Comparison of ENCODE assay signal across 10 cellular contexts in the genomic region with DNA sequence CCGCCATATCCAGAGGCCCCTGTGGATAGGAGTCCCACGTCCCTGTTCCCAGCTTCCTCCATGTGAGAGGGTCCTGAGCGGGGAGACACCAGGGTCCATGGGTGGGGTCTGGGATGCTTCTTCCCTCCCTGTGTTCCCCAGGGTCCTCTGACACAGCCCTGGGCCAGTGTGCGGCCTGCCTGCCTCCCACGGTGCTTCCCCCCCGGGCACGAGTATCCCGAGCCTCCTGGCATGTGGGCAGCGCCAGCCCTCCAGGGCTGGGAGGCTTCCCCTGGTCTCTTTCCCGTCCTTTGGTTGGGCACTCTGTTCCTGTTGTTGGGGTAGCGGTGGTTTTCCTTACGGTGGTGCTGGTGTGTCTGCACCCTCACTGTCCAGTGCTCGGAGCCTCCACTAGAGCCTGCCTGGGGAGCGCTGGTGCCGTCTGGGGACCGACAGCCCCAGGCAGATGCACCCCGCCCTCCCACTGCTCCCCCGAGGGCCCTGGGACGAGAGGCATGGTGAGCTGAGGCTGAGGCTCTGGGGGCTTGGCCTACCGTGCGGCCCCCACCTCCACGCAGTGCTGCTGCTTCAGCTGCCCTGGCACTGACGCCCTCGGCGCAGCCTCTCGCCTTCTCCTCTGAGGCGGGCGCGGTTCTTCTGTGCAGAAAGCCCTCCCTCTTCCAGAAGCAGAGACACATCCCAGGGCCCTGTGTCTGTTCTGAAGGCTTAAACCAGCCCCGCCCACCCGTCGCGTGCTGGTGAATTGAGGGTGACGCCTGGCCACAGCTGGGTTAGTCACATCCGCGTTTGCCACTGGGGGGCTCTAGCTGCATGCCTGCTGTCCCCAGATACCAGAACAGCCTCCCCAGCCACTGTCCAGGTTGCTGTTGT. TPM values are rescaled to one million over a fixed set of nuclear protein-coding genes. Genes with fewer than 3 reads are reported as not detected.
A peak's percentile ranks its signal among the peaks of the same experiment; 100 is the strongest.
DNase-seq lines count a peak whose midpoint lies in the region; ATAC-seq, FAIRE-seq and TF ChIP-seq lines count a peak whose summit lies in the region.
"Had no signal": no experiment of that assay in that cellular context is flagged by ENCODE, and none has a peak within 500 bp of the region (broad histone marks: within the 10 kb centered on the region; RNA-seq: fewer than 3 reads in every experiment).

No MANE protein-coding gene starts in this region.

- no peaks in the 10 kb centered on the region for H3F3A ChIP-seq in GM23338 (replicated peaks; ENCODE audit: low read depth)

- intact Hi-C loops in A673 (cut with micrococcal nuclease; ENCODE audit: unreplicated experiment) (no loop called here), GM12878 (cut with micrococcal nuclease; ENCODE audit: unreplicated experiment) (no loop called here), lower lobe of right lung (cut with DNase I) (no loop called here), esophagus muscularis mucosa (cut with DNase I) (no loop called here)

- no peaks in the 10 kb centered on the region for H3K27me3 Mint-ChIP-seq in GM23338 (ENCODE audit: insufficient read depth, low read depth, poor library complexity)

- BruUV-seq in A673 (replicated peaks; lab: Mats Ljungman, UMichigan) (no TSS peak), GM12878 (replicated peaks; lab: Mats Ljungman, UMichigan) (no TSS peak)

- H3K9me3 Mint-ChIP-seq in GM23338 = no peaks in the 10 kb centered on the region; the same call in 2 of the 3 replicates

- FAIRE-seq in GM12878 (lab: Jason Lieb, UNC) = no peak
- FAIRE-seq: GM18507 had no signal

- H3K27ac ChIP-seq in A673 (ENCODE audit: low read depth, low read length, poor library complexity, severe bottlenecking) (no peak overlapping the region), GM23338 (ENCODE audit: low read depth) (peak overlapping the region; percentile 50; the same call in 1 of the 2 replicates), GM12878 (ENCODE audit: control insufficient read depth, insufficient read depth) (no peak overlapping the region), lower lobe of right lung (no peak overlapping the region), esophagus muscularis mucosa (replicated peaks in 1 of 4) (no peak overlapping the region)
- H3K27ac ChIP-seq: SK-N-MC had no signal

- no peak overlapping the region for H3K9ac ChIP-seq in GM12878 (ENCODE audit: control insufficient read depth, insufficient read depth, low read length)

- peaks cover 3% of the 10 kb centered on the region; the same call in 2 of the 3 replicates for H3K4me1 Mint-ChIP-seq in GM23338

- H3K27me3 ChIP-seq in A673 (replicated peaks; ENCODE audit: insufficient read depth, low read depth, low read length, poor library complexity) (no peaks in the 10 kb centered on the region), GM23338 (ENCODE audit: insufficient read depth) (no peaks in the 10 kb centered on the region), GM12878 (replicated peaks in 1 of 2; ENCODE audit: control insufficient read depth in 2 of 2, insufficient read depth in 2 of 2, low read length in 1 of 2) (no peaks in the 10 kb centered on the region), lower lobe of right lung (ENCODE audit: low read depth) (no peaks in the 10 kb centered on the region), esophagus muscularis mucosa (no peaks in the 10 kb centered on the region)

- no peak overlapping the region for H2AFZ ChIP-seq in GM23338
- H2AFZ ChIP-seq in GM12878 (ENCODE audit: control insufficient read depth, low read depth, low read length) = no peak overlapping the region

- WGBS in GM12878 (ENCODE audit: insufficient coverage, insufficient replicate concordance, low lambda C conversion rate, missing lambda C conversion rate) = 78% methylated on average over 30 of the region's 36 CpGs
- 68% methylated on average over 22 of the region's 36 CpGs for WGBS in esophagus muscularis mucosa

- no peak overlapping the region for H3K4me3 Mint-ChIP-seq in GM23338

- TF ChIP-seq CTCF in A673 (conservative IDR thresholded peaks at IDR 0.05; ENCODE audit: low read depth, low read length) (peak; percentile 37), GM23338 (conservative IDR thresholded peaks at IDR 0.05; ENCODE audit: low read depth in 2 of 2) (peak; percentile 13 to 61; a peak in 2 of 4 replicates), GM12878 (IDR thresholded peaks at IDR 0.05 in 2 of 3, conservative IDR thresholded peaks at IDR 0.05 in 1 of 3; ENCODE audit: control insufficient read depth in 2 of 3, extremely low read depth in 1 of 3, insufficient read depth in 1 of 3, low read depth in 3 of 3, low read length in 3 of 3) (peak in 2 of 3 experiments; percentile 24 to 26; a peak in 2 of 6 replicates), lower lobe of right lung (IDR thresholded peaks at IDR 0.05) (peak; percentile 22), esophagus muscularis mucosa (IDR thresholded peaks at IDR 0.05) (peak in 1 of 3 experiments; percentile 14)

- SMC1A ChIA-PET in GM12878 (lab: Charles Lee; ENCODE audit: uncharacterized antibody, unreplicated experiment) = no interaction called here

- CTCF ChIA-PET in A673 (lab: Charles Lee) (no interaction called here), GM12878 (lab: Yijun Ruan, JAX) (no interaction called here)

- no peaks in the 10 kb centered on the region for H3K9me2 ChIP-seq in GM23338 (ENCODE audit: insufficient read depth)

- 0 out of 2 replicates have a peak, but pooled peaks have one; percentile 22 for TF ChIP-seq RAD21 in GM12878 (IDR thresholded peaks at IDR 0.05; ENCODE audit: insufficient read depth, low read depth, low read length)

- RAD21 ChIA-PET in GM12878 (lab: Charles Lee; ENCODE audit: unreplicated experiment) = interaction anchor here (0.6 kb wide), 1 partner anchor 56 kb away, joined by 5 read pairs; no protein-coding TSS in a partner anchor

- peak; percentile 82 for DNase-seq in A673 (ENCODE audit: low spot score)
- peak; percentile 75 for DNase-seq in GM23338 (ENCODE audit: low spot score)
- no peak for DNase-seq in GM12878 (ENCODE audit: low read depth, low spot score)
- DNase-seq in lower lobe of right lung = no peak
- no peak for DNase-seq in esophagus muscularis mucosa (ENCODE audit: extremely low spot score)
- no peak for DNase-seq in NCI-H510A (lab: John Stamatoyannopoulos, UW)
- no peak for DNase-seq in SKM-1 treated with dmso at 0.1 percent for 144 hours (lab: John Stamatoyannopoulos, UW; ENCODE audit: unreplicated experiment)
- no peak for DNase-seq in NCI-H526 (lab: John Stamatoyannopoulos, UW)

- peak; percentile 78 for ATAC-seq in GM23338
- ATAC-seq in GM12878 = peak; percentile 53
- no peak for ATAC-seq in lower lobe of right lung

- H3K4me1 ChIP-seq in A673 (ENCODE audit: insufficient read depth, low read length, poor library complexity, severe bottlenecking) (no peaks in the 10 kb centered on the region), GM23338 (ENCODE audit: insufficient read depth) (peaks cover 5% of the 10 kb centered on the region; the same call in 1 of the 2 replicates), GM12878 (ENCODE audit: control insufficient read depth, insufficient read depth, low read length) (no peaks in the 10 kb centered on the region), lower lobe of right lung (peaks cover 19% of the 10 kb centered on the region), esophagus muscularis mucosa (peaks cover 10 to 20% (median 15%) of the 10 kb centered on the region in 4 donors)

- H4K20me1 ChIP-seq in GM23338 (replicated peaks; ENCODE audit: insufficient read depth) (0 out of 2 replicates have a peak, but pooled peaks cover 10% of the 10 kb centered on the region), GM12878 (ENCODE audit: control insufficient read depth, insufficient read depth) (no peaks in the 10 kb centered on the region)

- H3K79me2 ChIP-seq in GM23338 (replicated peaks; ENCODE audit: insufficient read depth) (0 out of 2 replicates have a peak, but pooled peaks cover 4% of the 10 kb centered on the region), GM12878 (ENCODE audit: control insufficient read depth, insufficient read depth, low read length) (no peaks in the 10 kb centered on the region)

- POLR2A ChIA-PET in A673 (lab: Charles Lee; ENCODE audit: low non-redundant PET) (no interaction called here), GM12878 (lab: Charles Lee) (interaction anchor here (0.5 kb wide), 1 partner anchor 51 kb away, joined by 4 read pairs; no protein-coding TSS in a partner anchor)

- TF ChIP-seq EP300 in GM12878 (IDR thresholded peaks at IDR 0.05; ENCODE audit: borderline replicate concordance in 1 of 2, control insufficient read depth in 1 of 2, low read depth in 2 of 2, low read length in 2 of 2) (no peak), esophagus muscularis mucosa (IDR thresholded peaks at IDR 0.05) (no peak)

- in situ Hi-C loops in GM12878 (cut with MboI) = no loop called here

- H3K36me3 ChIP-seq in A673 (ENCODE audit: insufficient read depth, low read length, poor library complexity, severe bottlenecking) (peaks cover 58% of the 10 kb centered on the region), GM23338 (ENCODE audit: insufficient read depth) (peaks cover 6% of the 10 kb centered on the region; the same call in 1 of the 2 replicates), GM12878 (ENCODE audit: control insufficient read depth in 2 of 2, insufficient read depth in 2 of 2, low read length in 1 of 2) (peaks cover 25 to 63% of the 10 kb centered on the region in 2 experiments; a peak in 3 of 4 replicates), lower lobe of right lung (peaks cover 86% of the 10 kb centered on the region), esophagus muscularis mucosa (peaks cover 42 to 94% (median 77%) of the 10 kb centered on the region in 4 donors)

- H3K4me2 ChIP-seq in GM23338 (no peak overlapping the region), GM12878 (ENCODE audit: control insufficient read depth, insufficient read depth) (no peak overlapping the region)

- no peak overlapping the region for H3K4me3 ChIP-seq in A673 (ENCODE audit: low read depth, low read length, poor library complexity, severe bottlenecking)
- H3K4me3 ChIP-seq in GM23338 = no peak overlapping the region
- H3K4me3 ChIP-seq in GM12878 = no peak overlapping the region
- H3K4me3 ChIP-seq in lower lobe of right lung = no peak overlapping the region
- H3K4me3 ChIP-seq in esophagus muscularis mucosa = no peak overlapping the region
- H3K4me3 ChIP-seq: SK-N-MC had no signal

- H3K27ac Mint-ChIP-seq in GM23338 = no peak overlapping the region

- no peaks in the 10 kb centered on the region for H3K9me3 ChIP-seq in A673 (ENCODE audit: low read depth, low read length, poor library complexity, severe bottlenecking)
- no peaks in the 10 kb centered on the region for H3K9me3 ChIP-seq in GM12878 (replicated peaks; ENCODE audit: control insufficient read depth, insufficient read depth, low read length)
- H3K9me3 ChIP-seq in lower lobe of right lung = no peaks in the 10 kb centered on the region
- H3K9me3 ChIP-seq in esophagus muscularis mucosa = no peaks in the 10 kb centered on the region

- TF ChIP-seq POLR2A in GM12878 (IDR thresholded peaks at IDR 0.05; ENCODE audit: low read depth, low read length) = peak; percentile 29; the same call in 1 of the 2 replicates
- no peak for TF ChIP-seq POLR2A in esophagus muscularis mucosa (IDR thresholded peaks at IDR 0.05; ENCODE audit: low read depth)

- peaks cover 34% of the 10 kb centered on the region for H3K36me3 Mint-ChIP-seq in GM23338 (ENCODE audit: low read depth)

RNA-seq across cellular contexts. Expression of gene PLEKHJ1, which starts 27.9 kb away (rescaled TPM):
- total RNA-seq in A673 (2021) (73.7 and 75.9 TPM in 2 replicates), GM12878 (2014; rRNA removed) (131 and 133 TPM in 2 replicates), GM12878 (2014; rRNA removed; fragmentation: Illumina TruSeq; extraction: Trizol) (42.8 and 49.7 TPM in 2 replicates), GM12878 (2021) (92.9 and 98.0 TPM in 2 replicates), lower lobe of right lung (52.0 TPM), esophagus muscularis mucosa (10 to 100 TPM; 41.9 to 69.8 (median 55.3) TPM)
- 175 and 210 TPM in 2 replicates for total RNA-seq in GM23338 (2014; rRNA removed; shearing (Covaris generic))
- polyA plus RNA-seq in GM23338 (2016; fragmentation: Nextera tagmentation; extraction: Ambion mirVana) (142 and 146 TPM in 2 replicates), GM12878 (2011; rRNA removed) (27.7 and 52.0 TPM in 2 replicates), GM12878 (2014; fragmentation: Illumina TruSeq; extraction: Trizol) (13.8 and 32.4 TPM in 2 replicates), GM12878 (2014; fragmentation: Nextera tagmentation; extraction: Ambion mirVana) (1 to 10 TPM; 1.3 to 6.9 TPM), GM12878 (2014; rRNA removed) (133 and 158 TPM in 2 replicates), GM12878 (2016; fragmentation: Nextera tagmentation; extraction: Ambion mirVana) (100 to 1,000 TPM; 119 to 125 TPM)
- total RNA-seq in GM12878 (2013; cell fraction: nucleolus; rRNA removed) = 30.4 and 31.3 TPM in 2 replicates
- polyA plus RNA-seq in GM12878 (2011; ENCODE audit: low read depth) = 24.5 TPM
- 90.9 and 142 TPM in 2 replicates for polyA plus RNA-seq in GM12878 (2011; cell fraction: cytosol; rRNA removed)
- polyA plus RNA-seq in GM12878 (2011; cell fraction: nucleus; rRNA removed) = 85.3 and 98.1 TPM in 2 replicates
- polyA plus RNA-seq in GM12878 (2012) = 53.2 and 83.0 TPM in 2 replicates
- 9.7 and 26.1 TPM in 2 replicates for polyA minus RNA-seq in GM12878 (2011; rRNA and poly(A)+ RNA removed)
- 12.0 and 16.9 TPM in 2 replicates for polyA minus RNA-seq in GM12878 (2011; cell fraction: cytosol; rRNA and poly(A)+ RNA removed)
- 14.1 and 27.3 TPM in 2 replicates for polyA minus RNA-seq in GM12878 (2011; cell fraction: nucleus; rRNA and poly(A)+ RNA removed)

RNA-seq across cellular contexts. Expression of gene SF3A2, which starts 28.4 kb away (rescaled TPM):
- total RNA-seq in A673 (2021) (186 and 187 TPM in 2 replicates), GM12878 (2014; rRNA removed) (41.5 and 49.3 TPM in 2 replicates), GM12878 (2014; rRNA removed; fragmentation: Illumina TruSeq; extraction: Trizol) (12.3 and 15.6 TPM in 2 replicates), GM12878 (2021) (132 and 143 TPM in 2 replicates), lower lobe of right lung (55.6 TPM), esophagus muscularis mucosa (10 to 100 TPM; 29.5 to 56.9 (median 35.3) TPM)
- 79.1 and 128 TPM in 2 replicates for total RNA-seq in GM23338 (2014; rRNA removed; shearing (Covaris generic))
- polyA plus RNA-seq in GM23338 (2016; fragmentation: Nextera tagmentation; extraction: Ambion mirVana) (67.7 and 76.0 TPM in 2 replicates), GM12878 (2011; rRNA removed) (3.3 and 5.4 TPM in 2 replicates), GM12878 (2014; fragmentation: Illumina TruSeq; extraction: Trizol) (2.4 and 26.9 TPM in 2 replicates), GM12878 (2014; fragmentation: Nextera tagmentation; extraction: Ambion mirVana) (under 1 TPM; 0.33 to 0.55 TPM), GM12878 (2014; rRNA removed) (36.2 and 61.3 TPM in 2 replicates), GM12878 (2016; fragmentation: Nextera tagmentation; extraction: Ambion mirVana) (10 to 100 TPM; 34.4 to 39.7 TPM)
- total RNA-seq in GM12878 (2013; cell fraction: nucleolus; rRNA removed) = 88.3 and 88.5 TPM in 2 replicates
- polyA plus RNA-seq in GM12878 (2011; ENCODE audit: low read depth) = 49.8 TPM
- polyA plus RNA-seq in GM12878 (2011; cell fraction: cytosol; rRNA removed) = 11.1 and 14.5 TPM in 2 replicates
- 89.6 and 126 TPM in 2 replicates for polyA plus RNA-seq in GM12878 (2011; cell fraction: nucleus; rRNA removed)
- polyA plus RNA-seq in GM12878 (2012) = 86.1 and 131 TPM in 2 replicates
- polyA minus RNA-seq in GM12878 (2011; rRNA and poly(A)+ RNA removed) = 10.2 and 25.5 TPM in 2 replicates
- polyA minus RNA-seq in GM12878 (2011; cell fraction: cytosol; rRNA and poly(A)+ RNA removed) = 30.7 and 38.0 TPM in 2 replicates
- polyA minus RNA-seq in GM12878 (2011; cell fraction: nucleus; rRNA and poly(A)+ RNA removed) = 69.4 and 102 TPM in 2 replicates

RNA-seq across cellular contexts. Expression of gene AMH, which starts 40.9 kb away (rescaled TPM):
- total RNA-seq in A673 (2021) = 15.1 and 16.3 TPM in 2 replicates
- 2.6 and 6.8 TPM in 2 replicates for total RNA-seq in GM23338 (2014; rRNA removed; shearing (Covaris generic))
- 1.4 and 1.9 TPM in 2 replicates for polyA plus RNA-seq in GM23338 (2016; fragmentation: Nextera tagmentation; extraction: Ambion mirVana)
- total RNA-seq in GM12878 (2013; cell fraction: nucleolus; rRNA removed) = 3.2 and 4.9 TPM in 2 replicates
- 1.4 and 1.7 TPM in 2 replicates for total RNA-seq in GM12878 (2014; rRNA removed)
- 0.18 TPM in 1 of 2 replicates, not detected in the other for total RNA-seq in GM12878 (2014; rRNA removed; fragmentation: Illumina TruSeq; extraction: Trizol)
- total RNA-seq in GM12878 (2021) = 2.1 and 3.5 TPM in 2 replicates
- polyA plus RNA-seq in GM12878 (2011; ENCODE audit: low read depth) = not detected
- polyA plus RNA-seq in GM12878 (2011; rRNA removed) = 0.20 and 0.22 TPM in 2 replicates
- polyA plus RNA-seq in GM12878 (2011; cell fraction: cytosol; rRNA removed) = 0.30 and 0.89 TPM in 2 replicates
- 15.5 and 28.6 TPM in 2 replicates for polyA plus RNA-seq in GM12878 (2011; cell fraction: nucleus; rRNA removed)
- polyA plus RNA-seq in GM12878 (2012) = 0.27 and 0.92 TPM in 2 replicates
- not detected in 2 replicates for polyA plus RNA-seq in GM12878 (2014; fragmentation: Illumina TruSeq; extraction: Trizol)
- polyA plus RNA-seq in GM12878 (2014; fragmentation: Nextera tagmentation; extraction: Ambion mirVana) = not detected
- 2.6 TPM in 2 replicates for polyA plus RNA-seq in GM12878 (2014; rRNA removed)
- under 1 TPM in 1 of 2 experiments, not detected in 1; 0.17 TPM for polyA plus RNA-seq in GM12878 (2016; fragmentation: Nextera tagmentation; extraction: Ambion mirVana)
- 0.31 TPM in 1 of 2 replicates, not detected in the other for polyA minus RNA-seq in GM12878 (2011; rRNA and poly(A)+ RNA removed)
- polyA minus RNA-seq in GM12878 (2011; cell fraction: cytosol; rRNA and poly(A)+ RNA removed) = 1.2 TPM in 1 of 2 replicates, not detected in the other
- 1.6 and 5.0 TPM in 2 replicates for polyA minus RNA-seq in GM12878 (2011; cell fraction: nucleus; rRNA and poly(A)+ RNA removed)
- 1.9 TPM for total RNA-seq in lower lobe of right lung
- 1 to 10 TPM in 3 of 4 donors, under 1 TPM in 1; 0.50 to 3.7 (median 1.3) TPM for total RNA-seq in esophagus muscularis mucosa

RNA-seq across cellular contexts. Expression of gene DOT1L, which starts 44.5 kb away (rescaled TPM):
- total RNA-seq in A673 (2021) (71.2 and 78.8 TPM in 2 replicates), GM12878 (2014; rRNA removed) (9.2 and 9.5 TPM in 2 replicates), GM12878 (2014; rRNA removed; fragmentation: Illumina TruSeq; extraction: Trizol) (5.4 and 7.0 TPM in 2 replicates), GM12878 (2021) (54.7 and 59.5 TPM in 2 replicates), lower lobe of right lung (33.0 TPM), esophagus muscularis mucosa (10 to 100 TPM; 10.8 to 13.2 (median 12.0) TPM)
- 23.4 and 40.6 TPM in 2 replicates for total RNA-seq in GM23338 (2014; rRNA removed; shearing (Covaris generic))
- polyA plus RNA-seq in GM23338 (2016; fragmentation: Nextera tagmentation; extraction: Ambion mirVana) (25.5 and 31.0 TPM in 2 replicates), GM12878 (2011; rRNA removed) (7.1 and 11.4 TPM in 2 replicates), GM12878 (2014; fragmentation: Illumina TruSeq; extraction: Trizol) (2.9 and 9.6 TPM in 2 replicates), GM12878 (2014; fragmentation: Nextera tagmentation; extraction: Ambion mirVana) (under 1 TPM; 0.18 to 0.26 TPM), GM12878 (2014; rRNA removed) (22.2 and 29.1 TPM in 2 replicates), GM12878 (2016; fragmentation: Nextera tagmentation; extraction: Ambion mirVana) (10 to 100 TPM; 10.1 to 12.9 TPM)
- 105 and 107 TPM in 2 replicates for total RNA-seq in GM12878 (2013; cell fraction: nucleolus; rRNA removed)
- polyA plus RNA-seq in GM12878 (2011; ENCODE audit: low read depth) = 4.5 TPM
- 15.1 and 16.5 TPM in 2 replicates for polyA plus RNA-seq in GM12878 (2011; cell fraction: cytosol; rRNA removed)
- polyA plus RNA-seq in GM12878 (2011; cell fraction: nucleus; rRNA removed) = 106 and 193 TPM in 2 replicates
- 17.8 and 23.1 TPM in 2 replicates for polyA plus RNA-seq in GM12878 (2012)
- polyA minus RNA-seq in GM12878 (2011; rRNA and poly(A)+ RNA removed) = 21.3 and 24.5 TPM in 2 replicates
- polyA minus RNA-seq in GM12878 (2011; cell fraction: cytosol; rRNA and poly(A)+ RNA removed) = 19.2 and 22.3 TPM in 2 replicates
- 26.8 and 37.7 TPM in 2 replicates for polyA minus RNA-seq in GM12878 (2011; cell fraction: nucleus; rRNA and poly(A)+ RNA removed)

RNA-seq across cellular contexts. Expression of gene JSRP1, which starts 48.0 kb away (rescaled TPM):
- total RNA-seq in A673 (2021) = 0.73 TPM in 1 of 2 replicates, not detected in the other
- 2.4 and 4.5 TPM in 2 replicates for total RNA-seq in GM23338 (2014; rRNA removed; shearing (Covaris generic))
- polyA plus RNA-seq in GM23338 (2016; fragmentation: Nextera tagmentation; extraction: Ambion mirVana) = 3.1 and 3.7 TPM in 2 replicates
- not detected in 2 replicates for total RNA-seq in GM12878 (2013; cell fraction: nucleolus; rRNA removed)
- not detected in 2 replicates for total RNA-seq in GM12878 (2014; rRNA removed)
- not detected in 2 replicates for total RNA-seq in GM12878 (2014; rRNA removed; fragmentation: Illumina TruSeq; extraction: Trizol)
- 0.41 and 0.43 TPM in 2 replicates for total RNA-seq in GM12878 (2021)
- not detected for polyA plus RNA-seq in GM12878 (2011; ENCODE audit: low read depth)
- polyA plus RNA-seq in GM12878 (2011; rRNA removed) = not detected in 2 replicates
- polyA plus RNA-seq in GM12878 (2011; cell fraction: cytosol; rRNA removed) = 0.10 TPM in 1 of 2 replicates, not detected in the other
- polyA plus RNA-seq in GM12878 (2011; cell fraction: nucleus; rRNA removed) = 0.13 TPM in 1 of 2 replicates, not detected in the other
- 0.90 and 2.8 TPM in 2 replicates for polyA plus RNA-seq in GM12878 (2012)
- polyA plus RNA-seq in GM12878 (2014; fragmentation: Illumina TruSeq; extraction: Trizol) = not detected in 2 replicates
- not detected for polyA plus RNA-seq in GM12878 (2014; fragmentation: Nextera tagmentation; extraction: Ambion mirVana)
- polyA plus RNA-seq in GM12878 (2014; rRNA removed) = 0.14 TPM in 1 of 2 replicates, not detected in the other
- under 1 TPM; 0.49 to 0.91 TPM for polyA plus RNA-seq in GM12878 (2016; fragmentation: Nextera tagmentation; extraction: Ambion mirVana)
- 0.72 TPM in 1 of 2 replicates, not detected in the other for polyA minus RNA-seq in GM12878 (2011; rRNA and poly(A)+ RNA removed)
- polyA minus RNA-seq in GM12878 (2011; cell fraction: cytosol; rRNA and poly(A)+ RNA removed) = not detected in 2 replicates
- polyA minus RNA-seq in GM12878 (2011; cell fraction: nucleus; rRNA and poly(A)+ RNA removed) = not detected in 2 replicates
- total RNA-seq in lower lobe of right lung = not detected
- total RNA-seq in esophagus muscularis mucosa = not detected

Comparison
In these comparisons a context has a peak if more than half of its experiments do, and no peak if none do; other contexts are left out.
1. DNase-seq: peak in A673 (single experiment) and GM23338 (single experiment); none in GM12878 (single experiment), lower lobe of right lung (single experiment), esophagus muscularis mucosa (single experiment), NCI-H510A (single experiment), SKM-1 treated with dmso at 0.1 percent for 144 hours (single experiment) and NCI-H526 (0 of 2).
2. ATAC-seq: peak in GM23338 (single experiment) and GM12878 (single experiment); none in lower lobe of right lung (0 of 2).